In genomic region chr5:96148376-96148775, GRCh38 we compare ENCODE assay signal across 14 cellular contexts.
DNase-seq lines count a peak whose midpoint lies in the region; ATAC-seq, FAIRE-seq and TF ChIP-seq lines count a peak whose summit lies in the region.
"Had no signal": no experiment of that assay in that cellular context is flagged by ENCODE, and none has a peak within 500 bp of the region (broad histone marks: within the 10 kb centered on the region; RNA-seq: fewer than 3 reads in every experiment).

No MANE protein-coding gene starts in this region.

- CTCF ChIA-PET in Panc1 (lab: Charles Lee) = no interaction called here

- H3K27ac ChIP-seq in Panc1 (ENCODE audit: low read length) (peak overlapping the region; percentile 54; the same call in 1 of the 2 replicates), keratinocyte (ENCODE audit: control insufficient read depth, insufficient read depth, low read length) (peak overlapping the region; percentile 84)
- H3K27ac ChIP-seq: BLaER1 had no signal

- H3K4me3 ChIP-seq in Panc1 (ENCODE audit: low read depth in 2 of 2, low read length in 2 of 2) (no peak overlapping the region), epithelial cell of esophagus (ENCODE audit: low read length) (no peak overlapping the region), keratinocyte (ENCODE audit: control insufficient read depth in 2 of 3, extremely low read depth in 1 of 3, insufficient read depth in 2 of 3, low read depth in 1 of 3, low read length in 3 of 3) (no peak overlapping the region), foreskin fibroblast (ENCODE audit: low read depth in 1 of 2, low read length in 2 of 2) (no peak overlapping the region)
- H3K4me3 ChIP-seq: BLaER1, GM23248 had no signal

- BruUV-seq in Panc1 (replicated peaks; lab: Mats Ljungman, UMichigan) = no TSS peak

- H3K9me3 ChIP-seq in Panc1 (ENCODE audit: control insufficient read depth, insufficient read depth, low read depth, low read length) = no peaks in the 10 kb centered on the region
- no peaks in the 10 kb centered on the region for H3K9me3 ChIP-seq in keratinocyte (ENCODE audit: control insufficient read depth, low read depth, low read length)
- H3K9me3 ChIP-seq: BLaER1, Caco-2 had no signal

- in situ Hi-C loops in Panc1 (cut with HindIII; ENCODE audit: low pct_unique_long_range_greater_than_20kb, low sequenced_read_pairs) = no loop called here

- no peaks in the 10 kb centered on the region for H3K27me3 ChIP-seq in Panc1 (ENCODE audit: control insufficient read depth, insufficient read depth, low read length)
- H3K27me3 ChIP-seq in keratinocyte (ENCODE audit: control insufficient read depth, extremely low read depth, insufficient read depth, low read length) = no peaks in the 10 kb centered on the region
- H3K27me3 ChIP-seq: BLaER1 had no signal

- peak overlapping the region; percentile 82 for H3K4me2 ChIP-seq in keratinocyte (ENCODE audit: control insufficient read depth, extremely low read depth, insufficient read depth, low read depth, low read length)
- H3K4me2 ChIP-seq: BLaER1 had no signal

- H3K4me1 ChIP-seq in Panc1 (ENCODE audit: control insufficient read depth, insufficient read depth, low read length) (peaks cover 5% of the 10 kb centered on the region; the same call in 1 of the 2 replicates), keratinocyte (ENCODE audit: control insufficient read depth, extremely low read depth, insufficient read depth, low read length) (peaks cover 60% of the 10 kb centered on the region)
- H3K4me1 ChIP-seq: BLaER1 had no signal

- no peak for TF ChIP-seq CTCF in Panc1 (IDR thresholded peaks at IDR 0.05)
- TF ChIP-seq CTCF in epithelial cell of esophagus (IDR thresholded peaks at IDR 0.05; ENCODE audit: insufficient read depth, low read depth, low read length, missing control alignments) = no peak
- no peak for TF ChIP-seq CTCF in keratinocyte (optimal IDR thresholded peaks at IDR 0.05 in 1 of 3, IDR thresholded peaks at IDR 0.05 in 1 of 3, conservative IDR thresholded peaks at IDR 0.05 in 1 of 3; ENCODE audit: extremely low read depth in 1 of 3, insufficient read depth in 2 of 3, low read length in 3 of 3)
- no peak for TF ChIP-seq CTCF in foreskin fibroblast (IDR thresholded peaks at IDR 0.05; ENCODE audit: low read depth, low read length)

- DNase-seq in Panc1 (ENCODE audit: low read depth, low spot score) = no peak
- DNase-seq in epithelial cell of esophagus (ENCODE audit: low read depth) = peak; percentile 65
- no peak for DNase-seq in keratinocyte (ENCODE audit: low read depth, low spot score)
- DNase-seq in NCI-H774 (lab: John Stamatoyannopoulos, UW) = no peak
- DNase-seq in DMS53 (lab: John Stamatoyannopoulos, UW) = no peak
- no peak for DNase-seq in foreskin fibroblast
- DNase-seq: AML-193; Caco-2; CD8-positive, alpha-beta memory T cell; GF-D8; GM23248 had no signal

- POLR2A ChIA-PET in Panc1 (lab: Charles Lee) = no interaction called here

- no peaks in the 10 kb centered on the region for H4K20me1 ChIP-seq in keratinocyte (ENCODE audit: control insufficient read depth, extremely low read depth, insufficient read depth, low read length)
- H4K20me1 ChIP-seq: BLaER1 had no signal

- no peaks in the 10 kb centered on the region for H3K36me3 ChIP-seq in Panc1 (ENCODE audit: control insufficient read depth, insufficient read depth, low read length)
- H3K36me3 ChIP-seq in keratinocyte (ENCODE audit: control insufficient read depth in 2 of 2, extremely low read depth in 1 of 2, insufficient read depth in 2 of 2, low read length in 2 of 2) = peaks cover 0 to 2% of the 10 kb centered on the region in 2 experiments
- H3K36me3 ChIP-seq: BLaER1 had no signal

- peak overlapping the region; percentile 25 for H2AFZ ChIP-seq in keratinocyte (ENCODE audit: control insufficient read depth, low read length)
- H2AFZ ChIP-seq: GM23248 had no signal

- ATAC-seq in Panc1 = no peak
- ATAC-seq: HCT116 had no signal

- H3K79me2 ChIP-seq in keratinocyte (ENCODE audit: control insufficient read depth, insufficient read depth, low read length) = no peaks in the 10 kb centered on the region

- H3K9ac ChIP-seq in keratinocyte (ENCODE audit: control insufficient read depth, extremely low read depth, insufficient read depth, low read length) = no peak overlapping the region
- H3K9ac ChIP-seq: BLaER1, GM23248 had no signal

- peak; percentile 70 for FAIRE-seq in keratinocyte (lab: Jason Lieb, UNC)
- FAIRE-seq: H54 had no signal

- intact Hi-C loops in Panc1 (cut with micrococcal nuclease; ENCODE audit: unreplicated experiment) = no loop called here

- no peaks in the 10 kb centered on the region for H3K9me1 ChIP-seq in keratinocyte (ENCODE audit: control insufficient read depth, extremely low read depth, insufficient read depth, low read length)

- dilution Hi-C loops in keratinocyte (cut with MboI; ENCODE audit: extremely low pct_ligation_motif_present, low sequenced_read_pairs) = no loop called here
